ENCODE assay signal across 17 cellular contexts in the genomic region with DNA sequence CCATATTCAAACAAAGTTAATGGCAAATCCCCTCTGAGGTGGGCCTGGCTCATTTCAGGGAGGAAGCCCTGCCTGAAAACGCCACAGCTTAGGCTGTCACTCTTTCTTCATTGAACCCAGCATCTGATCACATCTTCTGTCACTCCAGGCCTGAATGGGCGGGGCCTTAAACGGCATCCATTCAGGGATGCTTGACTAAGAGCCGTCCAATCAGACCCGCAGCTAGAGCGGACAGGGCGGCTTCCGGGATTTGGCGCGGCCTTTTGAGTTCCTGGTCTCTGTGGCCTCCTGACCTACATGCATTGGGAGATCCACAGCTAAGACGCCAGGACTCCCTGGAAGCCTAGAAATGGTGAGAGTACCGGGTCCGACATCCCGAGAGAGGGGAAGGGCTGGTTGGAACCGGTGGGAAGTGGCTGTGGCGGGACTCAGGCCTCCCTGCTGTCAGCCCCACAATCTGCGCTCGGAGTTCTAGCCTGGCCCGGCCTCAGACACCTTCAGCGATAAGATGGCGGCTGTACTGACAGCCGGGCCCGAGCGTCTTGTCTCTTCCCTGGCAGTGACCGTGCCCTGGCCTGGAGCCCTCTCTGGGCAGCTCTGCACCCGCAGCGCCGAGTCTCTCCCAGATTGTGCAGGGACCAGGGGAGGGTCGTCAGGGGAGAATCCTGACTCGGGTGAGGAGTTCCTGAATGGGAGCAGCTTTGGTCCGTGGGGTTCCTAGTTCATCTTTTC. TPM values are rescaled to one million over a fixed set of nuclear protein-coding genes. Genes with fewer than 3 reads are reported as not detected.
"Had no signal": no experiment of that assay in that cellular context is flagged by ENCODE, and none has a peak within 500 bp of the region (broad histone marks: within the 10 kb centered on the region; RNA-seq: fewer than 3 reads in every experiment).

Gene ZNF723 (plus strand): TSS at position 261 of the 732 bp plus-strand sequence. CDS start 89 bp downstream, at position 350.

- H3K27me3 Mint-ChIP-seq: activated naive CD4-positive, alpha-beta T cell treated with anti-CD3 and anti-CD28 coated beads, Interleukin-2, amount 50 U/mL, for 24 hours; naive thymus-derived CD8-positive, alpha-beta T cell had no signal

- H3K36me3 Mint-ChIP-seq: activated naive CD4-positive, alpha-beta T cell treated with anti-CD3 and anti-CD28 coated beads, Interleukin-2, amount 50 U/mL, for 24 hours had no signal

- DNase-seq: activated CD4-positive, alpha-beta T cell treated with anti-CD3 and anti-CD28 coated beads, Interleukin-2, amount 50 U/mL, for 48 hours; activated CD4-positive, CD25-positive, alpha-beta regulatory T cell treated with anti-CD3 and anti-CD28 coated beads, Interleukin-2, amount 50 U/mL, for 72 hours; activated effector memory CD4-positive, alpha-beta T cell treated with anti-CD3 and anti-CD28 coated beads, Interleukin-2, amount 50 U/mL, for 16 hours; activated T-cell treated with anti-CD3 and anti-CD28 coated beads, Interleukin-2, amount 50 U/mL, for 4 hours; adrenal gland; endodermal cell; mammary epithelial cell; mucosa of descending colon; naive thymus-derived CD8-positive, alpha-beta T cell; retina; stimulated activated CD4-positive, alpha-beta T cell treated with anti-CD3 and anti-CD28 coated beads, Interleukin-4, amount 100 ng/mL, for 1 hour; stimulated activated naive CD8-positive, alpha-beta T cell treated with anti-CD3 and anti-CD28 coated beads, Interleukin-15, Interleukin-2, amounts not matched to agents 100 U/mL and 50 U/mL, for 24 hours had no signal

- H3K27ac Mint-ChIP-seq: activated naive CD4-positive, alpha-beta T cell treated with anti-CD3 and anti-CD28 coated beads, Interleukin-2, amount 50 U/mL, for 24 hours; endodermal cell; naive thymus-derived CD8-positive, alpha-beta T cell; T-helper 2 cell treated with Interferon-gamma antibody and Interleukin-4, amounts not matched to agents 5 μg/mL and 100 μg/mL, for 36 hours had no signal

- H3K4me1 Mint-ChIP-seq: activated naive CD4-positive, alpha-beta T cell treated with anti-CD3 and anti-CD28 coated beads, Interleukin-2, amount 50 U/mL, for 24 hours; endodermal cell; naive thymus-derived CD8-positive, alpha-beta T cell had no signal

- H3K4me3 Mint-ChIP-seq: activated naive CD4-positive, alpha-beta T cell treated with anti-CD3 and anti-CD28 coated beads, Interleukin-2, amount 50 U/mL, for 24 hours; activated T-cell treated with anti-CD3 and anti-CD28 coated beads, Interleukin-2, amount 50 U/mL, for 4 hours; endodermal cell; T-helper 2 cell treated with Interferon-gamma antibody and Interleukin-4, amounts not matched to agents 5 μg/mL and 100 μg/mL, for 36 hours had no signal

RNA-seq across cellular contexts. Expression of gene ZNF723, which starts in this region (rescaled TPM):
- total RNA-seq: activated T-cell treated with anti-CD3 and anti-CD28 coated beads, Interleukin-2, amount 50 U/mL, for 4 hours; adrenal gland; dermis microvascular lymphatic vessel endothelial cell; endodermal cell; epithelial cell of proximal tubule; frontal cortex; mammary epithelial cell; mucosa of descending colon; naive thymus-derived CD8-positive, alpha-beta T cell had no signal
